ENCODE assay signal across 11 cellular contexts in the genomic region with DNA sequence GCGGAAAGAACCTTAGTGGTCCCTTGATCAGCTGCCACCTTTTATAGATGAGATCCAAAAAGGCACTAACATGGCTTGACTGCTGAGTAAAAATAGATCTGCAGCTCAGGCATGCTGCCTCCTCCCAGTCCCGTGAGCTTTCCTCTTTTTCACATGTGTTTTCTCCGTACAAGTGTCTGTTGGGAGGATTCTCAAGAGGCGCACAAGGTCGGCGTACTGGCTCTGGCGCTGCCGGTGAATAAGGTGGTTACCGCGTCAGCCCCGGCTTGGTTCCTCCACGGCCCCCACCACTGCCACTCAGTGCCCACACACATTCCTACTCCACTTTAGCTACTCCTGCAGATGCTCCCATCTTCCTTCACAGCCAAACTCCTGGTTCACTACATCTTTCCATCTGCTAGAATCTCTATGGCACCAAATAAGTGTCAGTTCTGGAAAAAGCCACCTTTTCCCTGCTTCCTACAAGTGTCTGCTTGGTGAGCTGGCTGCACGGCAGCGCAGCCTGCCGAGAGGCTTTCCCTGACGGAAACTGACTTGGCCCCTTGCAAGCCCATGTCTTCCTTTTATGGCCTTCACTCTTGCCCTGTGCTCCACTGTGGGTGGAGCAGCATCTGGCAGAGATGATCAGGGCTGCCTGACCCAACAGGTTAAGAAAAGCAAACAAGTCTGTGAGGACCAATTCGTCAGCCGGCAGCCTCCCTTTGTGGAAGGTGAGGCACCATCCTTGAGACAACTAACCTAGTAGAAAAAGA.
DNase-seq lines count a peak whose midpoint lies in the region; ATAC-seq, FAIRE-seq and TF ChIP-seq lines count a peak whose summit lies in the region.
"Had no signal": no experiment of that assay in that cellular context is flagged by ENCODE, and none has a peak within 500 bp of the region (broad histone marks: within the 10 kb centered on the region; RNA-seq: fewer than 3 reads in every experiment).

No MANE protein-coding gene starts in this region.

- no peaks in the 10 kb centered on the region for H3K27me3 ChIP-seq in HepG2 (ENCODE audit: control insufficient read depth in 1 of 2, insufficient read depth in 2 of 2, low read length in 2 of 2)

- TF ChIP-seq CTCF in coronary artery (IDR thresholded peaks at IDR 0.05), result no peak
- 0 out of 2 replicates have a peak, but pooled peaks have one; percentile 25 for TF ChIP-seq CTCF in HepG2 (CRISPR knock-in tag; IDR thresholded peaks at IDR 0.05)

- ATAC-seq in HepG2 (peak; percentile 78), HG02642 (IDR thresholded peaks at IDR 0.05; ENCODE audit: poor library complexity, unreplicated experiment) (no peak), HG02610 (IDR thresholded peaks at IDR 0.05; ENCODE audit: unreplicated experiment) (no peak)

- TF ChIP-seq POLR2A in HepG2 (IDR thresholded peaks at IDR 0.05; ENCODE audit: insufficient read depth in 1 of 2, low read depth in 2 of 2, low read length in 2 of 2), result no peak

- POLR2A ChIA-PET in HepG2 (lab: Yijun Ruan, JAX), result no interaction called here

- no peaks in the 10 kb centered on the region for H4K20me1 ChIP-seq in HepG2 (ENCODE audit: insufficient read depth, low read length)

- H3K4me3 ChIP-seq in coronary artery (peak overlapping the region; percentile 46), HepG2 (replicated peaks in 1 of 3; ENCODE audit: insufficient read depth in 1 of 3, low read depth in 2 of 3, low read length in 3 of 3) (no peak overlapping the region)

- DNase-seq in NCI-H510A treated with DMSO at 0.1 percent for 48 hours (lab: John Stamatoyannopoulos, UW) (peak; percentile 90), coronary artery (ENCODE audit: low spot score) (peak; percentile 84), HepG2 (ENCODE audit: low spot score) (peak; percentile 47), superior temporal gyrus (ENCODE audit: extremely low spot score) (peak; percentile 33), NCI-H1694 treated with DMSO at 0.1 percent for 48 hours (lab: John Stamatoyannopoulos, UW) (no peak)
- no peak for DNase-seq in stimulated activated naive CD4-positive, alpha-beta T cell treated with Interleukin-2 at 50 U/mL for 16 hours (lab: John Stamatoyannopoulos, UW)
- DNase-seq: activated gamma-delta T cell, NCI-H1092 treated with DMSO at 0.1 percent for 48 hours, T-helper 1 cell had no signal

- TF ChIP-seq RAD21 in HepG2 (CRISPR knock-in tag; IDR thresholded peaks at IDR 0.05), result no peak

- H3K9ac ChIP-seq in HepG2 (ENCODE audit: insufficient read depth, low read depth, low read length), result no peak overlapping the region

- H3K4me1 ChIP-seq in HepG2 (ENCODE audit: insufficient read depth, low read length), result peaks cover 34% of the 10 kb centered on the region

- no TSS peak for BruUV-seq in HepG2 (replicated peaks; lab: Mats Ljungman, UMichigan)

- H2AFZ ChIP-seq in HepG2 (ENCODE audit: low read length), result no peak overlapping the region

- H3K27ac ChIP-seq in coronary artery (peak overlapping the region; percentile 54 to 84), HepG2 (ENCODE audit: extremely low read length, insufficient read depth, low read length) (no peak overlapping the region)

- TF ChIP-seq EP300 in HepG2 (IDR thresholded peaks at IDR 0.05; ENCODE audit: low read depth in 2 of 2, low read length in 2 of 2) (no peak), HepG2 (CRISPR knock-in tag; IDR thresholded peaks at IDR 0.05; ENCODE audit: borderline replicate concordance) (no peak)

- 84% methylated on average over 18 of the region's 18 CpGs for WGBS in HepG2 (ENCODE audit: low lambda C conversion rate)

- H3K9me3 ChIP-seq in HepG2 (ENCODE audit: low read length), result no peaks in the 10 kb centered on the region

- intact Hi-C loops in HepG2 (cut with micrococcal nuclease; ENCODE audit: unreplicated experiment), result no loop called here

- H3K79me2 ChIP-seq in HepG2 (ENCODE audit: insufficient read depth, low read length), result peaks cover 3% of the 10 kb centered on the region

- H3K4me2 ChIP-seq in HepG2 (ENCODE audit: low read depth, low read length), result no peak overlapping the region

- in situ Hi-C loops in HepG2 (cut with HindIII; ENCODE audit: extremely low pct_ligation_motif_present, low pct_unique_long_range_greater_than_20kb), result no loop called here

- H3K36me3 ChIP-seq in HepG2 (replicated peaks in 1 of 2; ENCODE audit: control insufficient read depth in 1 of 2, insufficient read depth in 2 of 2, low read length in 2 of 2), result peaks cover 13 to 72% of the 10 kb centered on the region in 2 experiments

- CTCF ChIA-PET in HepG2 (lab: Yijun Ruan, JAX; ENCODE audit: low intra/inter-chr PET ratio, low total read pairs), result no interaction called here

- peak; percentile 18 for FAIRE-seq in HepG2 (lab: Jason Lieb, UNC)

TF ChIP-seq in HepG2, 621 proteins besides CTCF, POLR2A, EP300 and RAD21:
- TF ChIP-seq GATAD1 (CRISPR knock-in tag; IDR thresholded peaks at IDR 0.05), result no peak
- TF ChIP-seq NR2F6 (IDR thresholded peaks at IDR 0.05), result no peak
- TF ChIP-seq NR2F6 (CRISPR knock-in tag; IDR thresholded peaks at IDR 0.05), result peak; percentile 19; the same call in 1 of the 2 replicates
- TF ChIP-seq ZMYM4 (CRISPR knock-in tag; IDR thresholded peaks at IDR 0.05), result peak; percentile 72
- TF ChIP-seq HNF4A (CRISPR knock-in tag; IDR thresholded peaks at IDR 0.05), result peak; percentile 14; the same call in 1 of the 2 replicates
- TF ChIP-seq MED1 (CRISPR knock-in tag; IDR thresholded peaks at IDR 0.05), result no peak
- TF ChIP-seq SP5 (CRISPR knock-in tag; IDR thresholded peaks at IDR 0.05; ENCODE audit: borderline replicate concordance, low read depth), result peak; percentile 56; the same call in 1 of the 2 replicates
- no peak for TF ChIP-seq FOXM1 (CRISPR knock-in tag; IDR thresholded peaks at IDR 0.05)
- peak; percentile 52 for TF ChIP-seq ZNF687 (CRISPR knock-in tag; IDR thresholded peaks at IDR 0.05)
- TF ChIP-seq POGZ (CRISPR knock-in tag; IDR thresholded peaks at IDR 0.05), result 0 out of 2 replicates have a peak, but pooled peaks have one; percentile 25
- no peak for TF ChIP-seq ATM (IDR thresholded peaks at IDR 0.05; ENCODE audit: borderline replicate concordance)
- TF ChIP-seq SRF (IDR thresholded peaks at IDR 0.05; ENCODE audit: low read depth, low read length), result peak; percentile 78; the same call in 1 of the 2 replicates
- TF ChIP-seq SALL1 (CRISPR knock-in tag; IDR thresholded peaks at IDR 0.05), result peak; percentile 15; the same call in 1 of the 2 replicates

Comparison
In these comparisons a context has a peak if more than half of its experiments do, and no peak if none do; other contexts are left out.
1. DNase-seq: peak in NCI-H510A treated with DMSO at 0.1 percent for 48 hours (single experiment), coronary artery (single experiment), HepG2 (single experiment) and superior temporal gyrus (single experiment); none in stimulated activated naive CD4-positive, alpha-beta T cell treated with Interleukin-2 at 50 U/mL for 16 hours (single experiment) and NCI-H1694 treated with DMSO at 0.1 percent for 48 hours (single experiment).